2 cellular contexts compared by ENCODE assay signal in genomic region chr2:238904177-238904576, GRCh38.
TF ChIP-seq lines count a peak whose summit lies in the region.

No MANE protein-coding gene starts in this region.

TF ChIP-seq in HepG2, 621 proteins besides CTCF, POLR2A, EP300 and RAD21 (continues in another document):
- peak; percentile 67; the same call in 1 of the 2 replicates for TF ChIP-seq ATM (IDR thresholded peaks at IDR 0.05; ENCODE audit: borderline replicate concordance)
- TF ChIP-seq ZNF501 (CRISPR knock-in tag; IDR thresholded peaks at IDR 0.05), result no peak
- peak; percentile 32; the same call in 1 of the 2 replicates for TF ChIP-seq SP1 (IDR thresholded peaks at IDR 0.05)
- TF ChIP-seq SP1 (CRISPR knock-in tag; IDR thresholded peaks at IDR 0.05), result no peak
- TF ChIP-seq ZKSCAN1 (IDR thresholded peaks at IDR 0.05; ENCODE audit: low read length), result no peak
- TF ChIP-seq, protein P1, sequence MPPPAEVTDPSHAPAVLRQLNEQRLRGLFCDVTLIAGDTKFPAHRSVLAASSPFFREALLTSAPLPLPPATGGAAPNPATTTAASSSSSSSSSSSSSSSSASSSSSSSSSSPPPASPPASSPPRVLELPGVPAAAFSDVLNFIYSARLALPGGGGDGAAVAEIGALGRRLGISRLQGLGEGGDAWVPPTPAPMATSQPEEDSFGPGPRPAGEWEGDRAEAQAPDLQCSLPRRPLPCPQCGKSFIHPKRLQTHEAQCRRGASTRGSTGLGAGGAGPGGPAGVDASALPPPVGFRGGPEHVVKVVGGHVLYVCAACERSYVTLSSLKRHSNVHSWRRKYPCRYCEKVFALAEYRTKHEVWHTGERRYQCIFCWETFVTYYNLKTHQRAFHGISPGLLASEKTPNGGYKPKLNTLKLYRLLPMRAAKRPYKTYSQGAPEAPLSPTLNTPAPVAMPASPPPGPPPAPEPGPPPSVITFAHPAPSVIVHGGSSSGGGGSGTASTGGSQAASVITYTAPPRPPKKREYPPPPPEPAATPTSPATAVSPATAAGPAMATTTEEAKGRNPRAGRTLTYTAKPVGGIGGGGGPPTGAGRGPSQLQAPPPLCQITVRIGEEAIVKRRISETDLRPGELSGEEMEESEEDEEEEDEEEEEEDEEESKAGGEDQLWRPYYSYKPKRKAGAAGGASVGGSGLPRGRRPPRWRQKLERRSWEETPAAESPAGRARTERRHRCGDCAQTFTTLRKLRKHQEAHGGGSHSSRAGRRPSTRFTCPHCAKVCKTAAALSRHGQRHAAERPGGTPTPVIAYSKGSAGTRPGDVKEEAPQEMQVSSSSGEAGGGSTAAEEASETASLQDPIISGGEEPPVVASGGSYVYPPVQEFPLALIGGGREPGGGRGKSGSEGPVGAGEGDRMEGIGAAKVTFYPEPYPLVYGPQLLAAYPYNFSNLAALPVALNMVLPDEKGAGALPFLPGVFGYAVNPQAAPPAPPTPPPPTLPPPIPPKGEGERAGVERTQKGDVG (CRISPR knock-in tag; IDR thresholded peaks at IDR 0.05; ENCODE audit: borderline replicate concordance), result no peak
- TF ChIP-seq, protein P2, sequence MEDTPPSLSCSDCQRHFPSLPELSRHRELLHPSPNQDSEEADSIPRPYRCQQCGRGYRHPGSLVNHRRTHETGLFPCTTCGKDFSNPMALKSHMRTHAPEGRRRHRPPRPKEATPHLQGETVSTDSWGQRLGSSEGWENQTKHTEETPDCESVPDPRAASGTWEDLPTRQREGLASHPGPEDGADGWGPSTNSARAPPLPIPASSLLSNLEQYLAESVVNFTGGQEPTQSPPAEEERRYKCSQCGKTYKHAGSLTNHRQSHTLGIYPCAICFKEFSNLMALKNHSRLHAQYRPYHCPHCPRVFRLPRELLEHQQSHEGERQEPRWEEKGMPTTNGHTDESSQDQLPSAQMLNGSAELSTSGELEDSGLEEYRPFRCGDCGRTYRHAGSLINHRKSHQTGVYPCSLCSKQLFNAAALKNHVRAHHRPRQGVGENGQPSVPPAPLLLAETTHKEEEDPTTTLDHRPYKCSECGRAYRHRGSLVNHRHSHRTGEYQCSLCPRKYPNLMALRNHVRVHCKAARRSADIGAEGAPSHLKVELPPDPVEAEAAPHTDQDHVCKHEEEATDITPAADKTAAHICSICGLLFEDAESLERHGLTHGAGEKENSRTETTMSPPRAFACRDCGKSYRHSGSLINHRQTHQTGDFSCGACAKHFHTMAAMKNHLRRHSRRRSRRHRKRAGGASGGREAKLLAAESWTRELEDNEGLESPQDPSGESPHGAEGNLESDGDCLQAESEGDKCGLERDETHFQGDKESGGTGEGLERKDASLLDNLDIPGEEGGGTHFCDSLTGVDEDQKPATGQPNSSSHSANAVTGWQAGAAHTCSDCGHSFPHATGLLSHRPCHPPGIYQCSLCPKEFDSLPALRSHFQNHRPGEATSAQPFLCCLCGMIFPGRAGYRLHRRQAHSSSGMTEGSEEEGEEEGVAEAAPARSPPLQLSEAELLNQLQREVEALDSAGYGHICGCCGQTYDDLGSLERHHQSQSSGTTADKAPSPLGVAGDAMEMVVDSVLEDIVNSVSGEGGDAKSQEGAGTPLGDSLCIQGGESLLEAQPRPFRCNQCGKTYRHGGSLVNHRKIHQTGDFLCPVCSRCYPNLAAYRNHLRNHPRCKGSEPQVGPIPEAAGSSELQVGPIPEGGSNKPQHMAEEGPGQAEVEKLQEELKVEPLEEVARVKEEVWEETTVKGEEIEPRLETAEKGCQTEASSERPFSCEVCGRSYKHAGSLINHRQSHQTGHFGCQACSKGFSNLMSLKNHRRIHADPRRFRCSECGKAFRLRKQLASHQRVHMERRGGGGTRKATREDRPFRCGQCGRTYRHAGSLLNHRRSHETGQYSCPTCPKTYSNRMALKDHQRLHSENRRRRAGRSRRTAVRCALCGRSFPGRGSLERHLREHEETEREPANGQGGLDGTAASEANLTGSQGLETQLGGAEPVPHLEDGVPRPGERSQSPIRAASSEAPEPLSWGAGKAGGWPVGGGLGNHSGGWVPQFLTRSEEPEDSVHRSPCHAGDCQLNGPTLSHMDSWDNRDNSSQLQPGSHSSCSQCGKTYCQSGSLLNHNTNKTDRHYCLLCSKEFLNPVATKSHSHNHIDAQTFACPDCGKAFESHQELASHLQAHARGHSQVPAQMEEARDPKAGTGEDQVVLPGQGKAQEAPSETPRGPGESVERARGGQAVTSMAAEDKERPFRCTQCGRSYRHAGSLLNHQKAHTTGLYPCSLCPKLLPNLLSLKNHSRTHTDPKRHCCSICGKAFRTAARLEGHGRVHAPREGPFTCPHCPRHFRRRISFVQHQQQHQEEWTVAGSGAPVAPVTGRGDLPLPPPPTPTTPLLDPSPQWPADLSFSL (CRISPR knock-in tag; IDR thresholded peaks at IDR 0.05), result peak; percentile 93
- TF ChIP-seq ZNF7 (CRISPR knock-in tag; IDR thresholded peaks at IDR 0.05), result no peak
- TF ChIP-seq, protein P3, sequence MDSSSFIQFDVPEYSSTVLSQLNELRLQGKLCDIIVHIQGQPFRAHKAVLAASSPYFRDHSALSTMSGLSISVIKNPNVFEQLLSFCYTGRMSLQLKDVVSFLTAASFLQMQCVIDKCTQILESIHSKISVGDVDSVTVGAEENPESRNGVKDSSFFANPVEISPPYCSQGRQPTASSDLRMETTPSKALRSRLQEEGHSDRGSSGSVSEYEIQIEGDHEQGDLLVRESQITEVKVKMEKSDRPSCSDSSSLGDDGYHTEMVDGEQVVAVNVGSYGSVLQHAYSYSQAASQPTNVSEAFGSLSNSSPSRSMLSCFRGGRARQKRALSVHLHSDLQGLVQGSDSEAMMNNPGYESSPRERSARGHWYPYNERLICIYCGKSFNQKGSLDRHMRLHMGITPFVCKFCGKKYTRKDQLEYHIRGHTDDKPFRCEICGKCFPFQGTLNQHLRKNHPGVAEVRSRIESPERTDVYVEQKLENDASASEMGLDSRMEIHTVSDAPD (CRISPR knock-in tag; IDR thresholded peaks at IDR 0.05), result no peak
- TF ChIP-seq FOXP1 (IDR thresholded peaks at IDR 0.05), result 0 out of 2 replicates have a peak, but pooled peaks have one; percentile 15
- no peak for TF ChIP-seq FOXP1 (CRISPR knock-in tag; IDR thresholded peaks at IDR 0.05)
- no peak for TF ChIP-seq TBX2 (CRISPR knock-in tag; IDR thresholded peaks at IDR 0.05; ENCODE audit: borderline replicate concordance)
- TF ChIP-seq BRCA1 (CRISPR knock-in tag; IDR thresholded peaks at IDR 0.05), result no peak
- TF ChIP-seq ZGPAT (CRISPR knock-in tag; IDR thresholded peaks at IDR 0.05), result no peak
- TF ChIP-seq ZNF549 (CRISPR knock-in tag; IDR thresholded peaks at IDR 0.05), result no peak

TF ChIP-seq in IMR-90, 13 proteins besides CTCF, POLR2A, EP300 and RAD21:
- no peak for TF ChIP-seq RCOR1 (IDR thresholded peaks at IDR 0.05; ENCODE audit: insufficient replicate concordance, low read length)
- TF ChIP-seq NFE2L2 (IDR thresholded peaks at IDR 0.05; ENCODE audit: low read depth, low read length), result no peak
- TF ChIP-seq USF2 (IDR thresholded peaks at IDR 0.05; ENCODE audit: low read depth, low read length), result no peak
- TF ChIP-seq CHD1 (IDR thresholded peaks at IDR 0.05; ENCODE audit: low read depth, low read length), result no peak
- TF ChIP-seq, protein P4, sequence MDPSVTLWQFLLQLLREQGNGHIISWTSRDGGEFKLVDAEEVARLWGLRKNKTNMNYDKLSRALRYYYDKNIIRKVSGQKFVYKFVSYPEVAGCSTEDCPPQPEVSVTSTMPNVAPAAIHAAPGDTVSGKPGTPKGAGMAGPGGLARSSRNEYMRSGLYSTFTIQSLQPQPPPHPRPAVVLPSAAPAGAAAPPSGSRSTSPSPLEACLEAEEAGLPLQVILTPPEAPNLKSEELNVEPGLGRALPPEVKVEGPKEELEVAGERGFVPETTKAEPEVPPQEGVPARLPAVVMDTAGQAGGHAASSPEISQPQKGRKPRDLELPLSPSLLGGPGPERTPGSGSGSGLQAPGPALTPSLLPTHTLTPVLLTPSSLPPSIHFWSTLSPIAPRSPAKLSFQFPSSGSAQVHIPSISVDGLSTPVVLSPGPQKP (IDR thresholded peaks at IDR 0.05; ENCODE audit: borderline replicate concordance, low read depth, low read length), result no peak
- TF ChIP-seq RFX5 (IDR thresholded peaks at IDR 0.05; ENCODE audit: low read depth, low read length), result no peak
- no peak for TF ChIP-seq MXI1 (IDR thresholded peaks at IDR 0.05; ENCODE audit: borderline replicate concordance, low read depth, low read length)
- no peak for TF ChIP-seq MAZ (IDR thresholded peaks at IDR 0.05; ENCODE audit: borderline replicate concordance, low read depth, low read length)
- no peak for TF ChIP-seq FOS (IDR thresholded peaks at IDR 0.05; ENCODE audit: low read depth, low read length)
- no peak for TF ChIP-seq MAFK (IDR thresholded peaks at IDR 0.05; ENCODE audit: low read depth, low read length)
- TF ChIP-seq SMC3 (IDR thresholded peaks at IDR 0.05; ENCODE audit: low read depth, low read length), result no peak
- TF ChIP-seq BHLHE40 (IDR thresholded peaks at IDR 0.05; ENCODE audit: low read depth, low read length), result no peak
- no peak for TF ChIP-seq CEBPB (IDR thresholded peaks at IDR 0.05; ENCODE audit: low read depth, low read length)
